Comparison of ENCODE assay signal across 16 cellular contexts in genomic region chr3:48678566-48679380, GRCh38. TPM values are rescaled to one million over a fixed set of nuclear protein-coding genes. Genes with fewer than 3 reads are reported as not detected.
A peak's percentile ranks its signal among the peaks of the same experiment; 100 is the strongest.
DNase-seq lines count a peak whose midpoint lies in the region; ATAC-seq, FAIRE-seq and TF ChIP-seq lines count a peak whose summit lies in the region.
"Had no signal": no experiment of that assay in that cellular context is flagged by ENCODE, and none has a peak within 500 bp of the region (broad histone marks: within the 10 kb centered on the region; RNA-seq: fewer than 3 reads in every experiment).

No MANE protein-coding gene starts in this region.

- RAD21 ChIA-PET in GM12878 (lab: Charles Lee; ENCODE audit: unreplicated experiment): no interaction called here

- no peaks in the 10 kb centered on the region for H4K20me1 ChIP-seq in GM12878 (ENCODE audit: control insufficient read depth, insufficient read depth)

- H3K79me2 ChIP-seq in GM12878 (ENCODE audit: control insufficient read depth, insufficient read depth, low read length) (peaks cover 7% of the 10 kb centered on the region), trophoblast cell (ENCODE audit: control insufficient read depth, insufficient read depth, low read length, poor library complexity) (no peaks in the 10 kb centered on the region)

- TF ChIP-seq CTCF in GM12878 (IDR thresholded peaks at IDR 0.05 in 2 of 3, conservative IDR thresholded peaks at IDR 0.05 in 1 of 3; ENCODE audit: control insufficient read depth in 2 of 3, extremely low read depth in 1 of 3, insufficient read depth in 1 of 3, low read depth in 3 of 3, low read length in 3 of 3): no peak

- H2BK12ac ChIP-seq in trophoblast cell (ENCODE audit: low read length): no peak overlapping the region

- H4K12ac ChIP-seq in trophoblast cell (ENCODE audit: low read depth, low read length): no peak overlapping the region

- H3K18ac ChIP-seq in trophoblast cell (ENCODE audit: low read length): no peak overlapping the region

- no peak for FAIRE-seq in GM12878 (lab: Jason Lieb, UNC)

- H3K4me2 ChIP-seq in GM12878 (ENCODE audit: control insufficient read depth, insufficient read depth): no peak overlapping the region
- H3K4me2 ChIP-seq in trophoblast cell (ENCODE audit: low read length): no peak overlapping the region

- H2BK5ac ChIP-seq in trophoblast cell (ENCODE audit: low read depth, low read length, poor library complexity): no peak overlapping the region

- DNase-seq in COLO668 (lab: John Stamatoyannopoulos, UW; ENCODE audit: unreplicated experiment): peak; percentile 21
- no peak for DNase-seq in GM12878 (ENCODE audit: low read depth, low spot score)
- DNase-seq in trophoblast cell: peak; percentile 27 to 60
- DNase-seq in stimulated activated naive CD4-positive, alpha-beta T cell (lab: John Stamatoyannopoulos, UW): no peak
- DNase-seq: KG1, NCI-H1048, NCI-H146, NCI-H2081 treated with DMSO at 0.1 percent for 48 hours, NCI-H69, PC-3 had no signal

- WGBS in GM12878 (ENCODE audit: insufficient coverage, insufficient replicate concordance, low lambda C conversion rate, missing lambda C conversion rate): 96% methylated on average over 24 of the region's 24 CpGs
- WGBS in trophoblast cell (ENCODE audit: extremely low coverage, insufficient coverage, insufficient read length): no CpG with 5 or more reads among the region's 24 CpGs

- POLR2A ChIA-PET in GM12878 (lab: Charles Lee): interaction anchor here (0.6 to 0.7 kb wide), 3 partner anchors 12 to 429 kb away, joined by 3 to 7 read pairs (median 4); no protein-coding TSS in a partner anchor

- no peak overlapping the region for H4K91ac ChIP-seq in trophoblast cell (ENCODE audit: low read depth, low read length)

- SMC1A ChIA-PET in GM12878 (lab: Charles Lee; ENCODE audit: uncharacterized antibody, unreplicated experiment): no interaction called here

- H3K27me3 ChIP-seq in GM12878 (replicated peaks in 1 of 2; ENCODE audit: control insufficient read depth in 2 of 2, insufficient read depth in 2 of 2, low read length in 1 of 2) (no peaks in the 10 kb centered on the region), trophoblast cell (ENCODE audit: insufficient read depth, low read length) (no peaks in the 10 kb centered on the region)
- H3K27me3 ChIP-seq: BLaER1 treated with 17β-estradiol and CSF1 and Interleukin-3, amounts not matched to agents 10 nM and 100 nM had no signal

- no peak overlapping the region for H2BK120ac ChIP-seq in trophoblast cell (ENCODE audit: insufficient read depth, low read length, poor library complexity)

- CTCF ChIA-PET in GM12878 (lab: Yijun Ruan, JAX): no interaction called here

- no peaks in the 10 kb centered on the region for H3K79me1 ChIP-seq in trophoblast cell (ENCODE audit: low read length)

- no peak for TF ChIP-seq POLR2A in GM12878 (IDR thresholded peaks at IDR 0.05; ENCODE audit: low read depth, low read length)

- no TSS peak for BruUV-seq in GM12878 (replicated peaks; lab: Mats Ljungman, UMichigan)

- H3K4me3 ChIP-seq in GM12878 (no peak overlapping the region), trophoblast cell (ENCODE audit: low read depth, low read length) (no peak overlapping the region)
- H3K4me3 ChIP-seq: BLaER1 treated with 17β-estradiol and CSF1 and Interleukin-3, amounts not matched to agents 10 nM and 100 nM; SK-N-MC had no signal

- no peak for TF ChIP-seq RAD21 in GM12878 (IDR thresholded peaks at IDR 0.05; ENCODE audit: insufficient read depth, low read depth, low read length)

- H3K9ac ChIP-seq in GM12878 (ENCODE audit: control insufficient read depth, insufficient read depth, low read length) (no peak overlapping the region), trophoblast cell (ENCODE audit: low read length) (no peak overlapping the region)
- H3K9ac ChIP-seq: BLaER1 treated with 17β-estradiol and CSF1 and Interleukin-3, amounts not matched to agents 10 nM and 100 nM had no signal

- no peak overlapping the region for H3K4ac ChIP-seq in trophoblast cell (ENCODE audit: low read depth, low read length)

- H3K27ac ChIP-seq in GM12878 (ENCODE audit: control insufficient read depth, insufficient read depth): no peak overlapping the region
- no peak overlapping the region for H3K27ac ChIP-seq in trophoblast cell (ENCODE audit: low read depth, low read length)
- H3K27ac ChIP-seq: BLaER1 treated with 17β-estradiol and CSF1 and Interleukin-3, amounts not matched to agents 10 nM and 100 nM; HL-60; SK-N-MC had no signal

- in situ Hi-C loops in GM12878 (cut with MboI): no loop called here

- intact Hi-C loops in GM12878 (cut with micrococcal nuclease; ENCODE audit: unreplicated experiment): no loop called here

- no peak overlapping the region for H3K23ac ChIP-seq in trophoblast cell (ENCODE audit: low read length)

- no peak overlapping the region for H2AK5ac ChIP-seq in trophoblast cell (ENCODE audit: low read length)

- no peak overlapping the region for H4K8ac ChIP-seq in trophoblast cell (ENCODE audit: low read depth, low read length)

- no peak overlapping the region for H3K14ac ChIP-seq in trophoblast cell (ENCODE audit: low read length)

- H3K36me3 ChIP-seq in GM12878 (ENCODE audit: control insufficient read depth in 2 of 2, insufficient read depth in 2 of 2, low read length in 1 of 2) (peaks cover 10 to 25% of the 10 kb centered on the region in 2 experiments), trophoblast cell (ENCODE audit: control insufficient read depth in 1 of 2, insufficient read depth in 2 of 2, low read length in 2 of 2) (peaks cover 69 to 78% of the 10 kb centered on the region in 2 experiments)

- ATAC-seq in GM12878 (no peak), GM18520 (IDR thresholded peaks at IDR 0.05; ENCODE audit: unreplicated experiment) (no peak)
- ATAC-seq: PC-3 had no signal

- H3K9me3 ChIP-seq in GM12878 (replicated peaks; ENCODE audit: control insufficient read depth, insufficient read depth, low read length) (no peaks in the 10 kb centered on the region), trophoblast cell (ENCODE audit: insufficient read depth, low read depth, low read length) (no peaks in the 10 kb centered on the region)
- H3K9me3 ChIP-seq: BLaER1 treated with 17β-estradiol and CSF1 and Interleukin-3, amounts not matched to agents 10 nM and 100 nM had no signal

- H2AFZ ChIP-seq in GM12878 (ENCODE audit: control insufficient read depth, low read depth, low read length): no peak overlapping the region
- H2AFZ ChIP-seq in trophoblast cell (ENCODE audit: insufficient read depth, low read length, poor library complexity): no peak overlapping the region

- TF ChIP-seq EP300 in GM12878 (IDR thresholded peaks at IDR 0.05; ENCODE audit: borderline replicate concordance in 1 of 2, control insufficient read depth in 1 of 2, low read depth in 2 of 2, low read length in 2 of 2): no peak

- H3K4me1 ChIP-seq in GM12878 (ENCODE audit: control insufficient read depth, insufficient read depth, low read length) (peaks cover 11% of the 10 kb centered on the region), trophoblast cell (ENCODE audit: control insufficient read depth in 1 of 2, insufficient read depth in 2 of 2, low read length in 2 of 2) (peaks cover 0 to 3% of the 10 kb centered on the region in 2 experiments)

RNA-seq across cellular contexts. Expression of gene NCKIPSD, which starts 6.9 kb away (rescaled TPM):
- total RNA-seq in GM12878 (2013; cell fraction: nucleolus; rRNA removed): 65.5 and 82.3 TPM in 2 replicates
- 16.3 and 20.8 TPM in 2 replicates for total RNA-seq in GM12878 (2014; rRNA removed)
- total RNA-seq in GM12878 (2014; rRNA removed; fragmentation: Illumina TruSeq; extraction: Trizol): 7.5 and 7.7 TPM in 2 replicates
- 18.9 and 20.1 TPM in 2 replicates for total RNA-seq in GM12878 (2021)
- polyA plus RNA-seq in GM12878 (2011; ENCODE audit: low read depth): 13.0 TPM
- polyA plus RNA-seq in GM12878 (2011; rRNA removed): 16.2 and 31.6 TPM in 2 replicates
- polyA plus RNA-seq in GM12878 (2011; cell fraction: cytosol; rRNA removed): 52.6 and 60.3 TPM in 2 replicates
- polyA plus RNA-seq in GM12878 (2011; cell fraction: nucleus; rRNA removed): 89.0 and 106 TPM in 2 replicates
- polyA plus RNA-seq in GM12878 (2012): 25.0 and 32.9 TPM in 2 replicates
- 5.3 and 11.7 TPM in 2 replicates for polyA plus RNA-seq in GM12878 (2014; fragmentation: Illumina TruSeq; extraction: Trizol)
- 1 to 10 TPM in 1 of 2 experiments, under 1 TPM in 1; 0.93 to 2.9 TPM for polyA plus RNA-seq in GM12878 (2014; fragmentation: Nextera tagmentation; extraction: Ambion mirVana)
- 16.8 and 17.7 TPM in 2 replicates for polyA plus RNA-seq in GM12878 (2014; rRNA removed)
- 10 to 100 TPM; 14.9 to 15.5 TPM for polyA plus RNA-seq in GM12878 (2016; fragmentation: Nextera tagmentation; extraction: Ambion mirVana)
- polyA minus RNA-seq in GM12878 (2011; rRNA and poly(A)+ RNA removed): 55.8 and 74.9 TPM in 2 replicates
- 18.8 and 26.7 TPM in 2 replicates for polyA minus RNA-seq in GM12878 (2011; cell fraction: cytosol; rRNA and poly(A)+ RNA removed)
- 39.7 and 45.0 TPM in 2 replicates for polyA minus RNA-seq in GM12878 (2011; cell fraction: nucleus; rRNA and poly(A)+ RNA removed)
- polyA plus RNA-seq in trophoblast cell (2013): 18.3 and 18.9 TPM in 2 replicates

RNA-seq across cellular contexts. Expression of gene CELSR3, which starts 16.1 kb away (rescaled TPM):
- total RNA-seq in GM12878 (2013; cell fraction: nucleolus; rRNA removed): 5.4 and 7.9 TPM in 2 replicates
- total RNA-seq in GM12878 (2014; rRNA removed) (0.82 and 0.96 TPM in 2 replicates), GM12878 (2014; rRNA removed; fragmentation: Illumina TruSeq; extraction: Trizol) (0.37 and 0.58 TPM in 2 replicates), GM12878 (2021) (1.6 TPM in 2 replicates)
- polyA plus RNA-seq in GM12878 (2011; ENCODE audit: low read depth): 0.31 TPM
- polyA plus RNA-seq in GM12878 (2011; rRNA removed) (0.65 and 1.1 TPM in 2 replicates), GM12878 (2014; fragmentation: Illumina TruSeq; extraction: Trizol) (0.48 and 0.56 TPM in 2 replicates), GM12878 (2014; fragmentation: Nextera tagmentation; extraction: Ambion mirVana) (under 1 TPM; 0.08 to 0.18 TPM), GM12878 (2014; rRNA removed) (1.2 and 1.6 TPM in 2 replicates), GM12878 (2016; fragmentation: Nextera tagmentation; extraction: Ambion mirVana) (under 1 TPM; 0.34 to 0.35 TPM)
- polyA plus RNA-seq in GM12878 (2011; cell fraction: cytosol; rRNA removed): 1.9 and 2.3 TPM in 2 replicates
- 12.5 and 14.4 TPM in 2 replicates for polyA plus RNA-seq in GM12878 (2011; cell fraction: nucleus; rRNA removed)
- 0.61 and 0.76 TPM in 2 replicates for polyA plus RNA-seq in GM12878 (2012)
- 3.7 and 4.9 TPM in 2 replicates for polyA minus RNA-seq in GM12878 (2011; rRNA and poly(A)+ RNA removed)
- polyA minus RNA-seq in GM12878 (2011; cell fraction: cytosol; rRNA and poly(A)+ RNA removed): 2.1 and 2.3 TPM in 2 replicates
- polyA minus RNA-seq in GM12878 (2011; cell fraction: nucleus; rRNA and poly(A)+ RNA removed): 5.9 and 8.3 TPM in 2 replicates
- polyA plus RNA-seq in trophoblast cell (2013): 3.5 TPM in 2 replicates

RNA-seq across cellular contexts. Expression of gene IP6K2, which starts 38.2 kb away (rescaled TPM):
- 117 and 120 TPM in 2 replicates for total RNA-seq in GM12878 (2013; cell fraction: nucleolus; rRNA removed)
- total RNA-seq in GM12878 (2014; rRNA removed) (61.7 and 70.2 TPM in 2 replicates), GM12878 (2014; rRNA removed; fragmentation: Illumina TruSeq; extraction: Trizol) (67.0 and 68.7 TPM in 2 replicates), GM12878 (2021) (57.4 and 59.7 TPM in 2 replicates)
- 44.3 TPM for polyA plus RNA-seq in GM12878 (2011; ENCODE audit: low read depth)
- polyA plus RNA-seq in GM12878 (2011; rRNA removed) (77.9 and 95.9 TPM in 2 replicates), GM12878 (2014; fragmentation: Illumina TruSeq; extraction: Trizol) (69.3 and 70.7 TPM in 2 replicates), GM12878 (2014; fragmentation: Nextera tagmentation; extraction: Ambion mirVana) (10 to 100 TPM; 25.8 to 37.6 TPM), GM12878 (2014; rRNA removed) (77.5 and 82.0 TPM in 2 replicates), GM12878 (2016; fragmentation: Nextera tagmentation; extraction: Ambion mirVana) (10 to 100 TPM; 78.6 to 81.7 TPM)
- 112 and 129 TPM in 2 replicates for polyA plus RNA-seq in GM12878 (2011; cell fraction: cytosol; rRNA removed)
- polyA plus RNA-seq in GM12878 (2011; cell fraction: nucleus; rRNA removed): 329 and 359 TPM in 2 replicates
- 55.5 and 58.2 TPM in 2 replicates for polyA plus RNA-seq in GM12878 (2012)
- polyA minus RNA-seq in GM12878 (2011; rRNA and poly(A)+ RNA removed): 85.9 and 101 TPM in 2 replicates
- 28.5 and 32.1 TPM in 2 replicates for polyA minus RNA-seq in GM12878 (2011; cell fraction: cytosol; rRNA and poly(A)+ RNA removed)
- polyA minus RNA-seq in GM12878 (2011; cell fraction: nucleus; rRNA and poly(A)+ RNA removed): 35.2 and 62.1 TPM in 2 replicates
- 117 and 119 TPM in 2 replicates for polyA plus RNA-seq in trophoblast cell (2013)

RNA-seq across cellular contexts. Expression of gene SLC26A6, which starts 43.5 kb away (rescaled TPM):
- 57.6 and 65.8 TPM in 2 replicates for total RNA-seq in GM12878 (2013; cell fraction: nucleolus; rRNA removed)
- total RNA-seq in GM12878 (2014; rRNA removed): 17.1 and 17.8 TPM in 2 replicates
- 7.2 and 7.8 TPM in 2 replicates for total RNA-seq in GM12878 (2014; rRNA removed; fragmentation: Illumina TruSeq; extraction: Trizol)
- total RNA-seq in GM12878 (2021): 18.8 and 24.9 TPM in 2 replicates
- polyA plus RNA-seq in GM12878 (2011; ENCODE audit: low read depth): 27.7 TPM
- polyA plus RNA-seq in GM12878 (2011; rRNA removed): 10.5 and 16.5 TPM in 2 replicates
- 22.3 and 25.6 TPM in 2 replicates for polyA plus RNA-seq in GM12878 (2011; cell fraction: cytosol; rRNA removed)
- 366 and 387 TPM in 2 replicates for polyA plus RNA-seq in GM12878 (2011; cell fraction: nucleus; rRNA removed)
- 18.0 and 22.4 TPM in 2 replicates for polyA plus RNA-seq in GM12878 (2012)
- 8.9 and 11.9 TPM in 2 replicates for polyA plus RNA-seq in GM12878 (2014; fragmentation: Illumina TruSeq; extraction: Trizol)
- 1 to 10 TPM; 2.1 to 2.9 TPM for polyA plus RNA-seq in GM12878 (2014; fragmentation: Nextera tagmentation; extraction: Ambion mirVana)
- 20.6 and 22.5 TPM in 2 replicates for polyA plus RNA-seq in GM12878 (2014; rRNA removed)
- 10 to 100 TPM; 11.2 to 14.7 TPM for polyA plus RNA-seq in GM12878 (2016; fragmentation: Nextera tagmentation; extraction: Ambion mirVana)
- polyA minus RNA-seq in GM12878 (2011; rRNA and poly(A)+ RNA removed): 21.0 and 31.1 TPM in 2 replicates
- polyA minus RNA-seq in GM12878 (2011; cell fraction: cytosol; rRNA and poly(A)+ RNA removed): 8.4 and 9.1 TPM in 2 replicates
- polyA minus RNA-seq in GM12878 (2011; cell fraction: nucleus; rRNA and poly(A)+ RNA removed): 69.9 and 92.4 TPM in 2 replicates
- 27.3 and 27.9 TPM in 2 replicates for polyA plus RNA-seq in trophoblast cell (2013)

RNA-seq across cellular contexts. Expression of gene TMEM89, which starts 57.2 kb away (rescaled TPM):
- not detected in 2 replicates for total RNA-seq in GM12878 (2013; cell fraction: nucleolus; rRNA removed)
- total RNA-seq in GM12878 (2014; rRNA removed) (not detected in 2 replicates), GM12878 (2014; rRNA removed; fragmentation: Illumina TruSeq; extraction: Trizol) (not detected in 2 replicates), GM12878 (2021) (not detected in 2 replicates)
- not detected for polyA plus RNA-seq in GM12878 (2011; ENCODE audit: low read depth)
- polyA plus RNA-seq in GM12878 (2011; rRNA removed) (not detected in 2 replicates), GM12878 (2014; fragmentation: Illumina TruSeq; extraction: Trizol) (not detected in 2 replicates), GM12878 (2014; fragmentation: Nextera tagmentation; extraction: Ambion mirVana) (not detected), GM12878 (2014; rRNA removed) (not detected in 2 replicates), GM12878 (2016; fragmentation: Nextera tagmentation; extraction: Ambion mirVana) (not detected)
- polyA plus RNA-seq in GM12878 (2011; cell fraction: cytosol; rRNA removed): not detected in 2 replicates
- 0.70 and 0.76 TPM in 2 replicates for polyA plus RNA-seq in GM12878 (2011; cell fraction: nucleus; rRNA removed)
- polyA plus RNA-seq in GM12878 (2012): not detected in 2 replicates
- polyA minus RNA-seq in GM12878 (2011; rRNA and poly(A)+ RNA removed): not detected in 2 replicates
- polyA minus RNA-seq in GM12878 (2011; cell fraction: cytosol; rRNA and poly(A)+ RNA removed): not detected in 2 replicates
- not detected in 2 replicates for polyA minus RNA-seq in GM12878 (2011; cell fraction: nucleus; rRNA and poly(A)+ RNA removed)
- not detected in 2 replicates for polyA plus RNA-seq in trophoblast cell (2013)
- total RNA-seq: H4, M059J, PC-3 had no signal

Comparison
In these comparisons a context has a peak if more than half of its experiments do, and no peak if none do; other contexts are left out.
1. DNase-seq: peak in COLO668 (single experiment) and trophoblast cell (2 of 2); none in GM12878 (single experiment) and stimulated activated naive CD4-positive, alpha-beta T cell (0 of 6).